Comparison of ENCODE assay signal across 8 cellular contexts in genomic region chr17:68232741-68233140, GRCh38. TPM values are rescaled to one million over a fixed set of nuclear protein-coding genes. Genes with fewer than 3 reads are reported as not detected.
A peak's percentile ranks its signal among the peaks of the same experiment; 100 is the strongest.
DNase-seq lines count a peak whose midpoint lies in the region; ATAC-seq, FAIRE-seq and TF ChIP-seq lines count a peak whose summit lies in the region.
"Not testable (repeated sequence)": the region's sequence is repeated elsewhere in the genome, so short reads cannot be mapped to it uniquely, and the experiment has no call there.

No MANE protein-coding gene starts in this region.

- H2AFZ ChIP-seq in mammary epithelial cell (ENCODE audit: low read depth, low read length): not testable (repeated sequence)

- peaks cover 72% of the 10 kb centered on the region for H3K4me1 Mint-ChIP-seq in activated B cell treated with CpG ODN at 0.5 μM for 24 hours

- BruUV-seq in mammary epithelial cell (replicated peaks; lab: Mats Ljungman, UMichigan): not testable (repeated sequence)

- H3K4me3 ChIP-seq in A549; mammary epithelial cell (replicated peaks in 1 of 3; ENCODE audit: insufficient read depth in 1 of 3, low read depth in 2 of 3, low read length in 3 of 3); esophagus squamous epithelium; sigmoid colon: not testable (repeated sequence)

- H3K9ac ChIP-seq in mammary epithelial cell (ENCODE audit: insufficient read depth, low read length): not testable (repeated sequence)

- POLR2A ChIA-PET in A549 (lab: Yijun Ruan, JAX): interaction anchor here (3.5 kb wide), 1 partner anchor 15 kb away, joined by 16 read pairs; the partner anchor contains the start of gene AMZ2
- POLR2A ChIA-PET in activated B cell treated with CpG ODN at 0.5 μM for 24 hours (lab: Charles Lee): interaction anchor here (1.1 to 8.4 kb wide), 6 partner anchors 8 to 32 kb away, joined by 3 to 285 read pairs (median 16); partner anchors contain the start of gene AMZ2

- not testable (repeated sequence) for H3K9me3 ChIP-seq in A549; mammary epithelial cell (replicated peaks; ENCODE audit: insufficient read depth, low read length); esophagus squamous epithelium; sigmoid colon

- in situ Hi-C loops in mammary epithelial cell (cut with MboI; ENCODE audit: low sequenced_read_pairs in 2 of 2): not testable (repeated sequence)

- H3K9me3 Mint-ChIP-seq in activated B cell treated with CpG ODN at 0.5 μM for 24 hours: not testable (repeated sequence)

- TF ChIP-seq POLR2A in A549 (IDR thresholded peaks at IDR 0.05; ENCODE audit: low read length); GM12891 (IDR thresholded peaks at IDR 0.05; ENCODE audit: low read depth, low read length); esophagus squamous epithelium (IDR thresholded peaks at IDR 0.05); sigmoid colon (IDR thresholded peaks at IDR 0.05): not testable (repeated sequence)

- H3K4me1 ChIP-seq in A549, sigmoid colon: not testable (repeated sequence)
- H3K4me1 ChIP-seq in mammary epithelial cell (ENCODE audit: insufficient read depth, low read length) (peaks cover 12% of the 10 kb centered on the region), esophagus squamous epithelium (peaks cover 0 to 45% (median 9%) of the 10 kb centered on the region in 3 donors)

- H3K79me2 ChIP-seq in mammary epithelial cell (ENCODE audit: insufficient read depth, low read length): not testable (repeated sequence)

- 43% methylated on average over 1 of the region's 1 CpG for WGBS in A549 (ENCODE audit: missing lambda C conversion rate)
- 100% methylated on average over 1 of the region's 1 CpG for WGBS in mammary epithelial cell (ENCODE audit: low coverage, missing lambda C conversion rate)
- 57 to 75% methylated on average over 1 of the region's 1 CpG for WGBS in esophagus squamous epithelium, 2 donors
- WGBS in sigmoid colon, 2 donors: 80 to 85% methylated on average over 1 of the region's 1 CpG

- peak in 1 of 2 experiments; percentile 31 for DNase-seq in A549 (ENCODE audit: low read depth in 1 of 2, low spot score in 1 of 2)
- DNase-seq in GM12891 (ENCODE audit: insufficient read length, low spot score); activated B cell treated with CpG ODN at 0.5 μM for 24 hours; esophagus squamous epithelium (lab: John Stamatoyannopoulos, UW): not testable (repeated sequence)
- DNase-seq in MV-4-11 (lab: John Stamatoyannopoulos, UW): peak; percentile 36
- peak; percentile 70 for DNase-seq in mammary epithelial cell
- DNase-seq in kidney tubule cell (ENCODE audit: low spot score): peak; percentile 42
- DNase-seq in sigmoid colon: peak; percentile 72

- not testable (repeated sequence) for TF ChIP-seq CTCF in A549 (IDR thresholded peaks at IDR 0.05); activated B cell treated with CpG ODN at 0.5 μM for 24 hours (IDR thresholded peaks at IDR 0.05); mammary epithelial cell (conservative IDR thresholded peaks at IDR 0.05 in 1 of 2, IDR thresholded peaks at IDR 0.05 in 1 of 2; ENCODE audit: extremely low read depth in 1 of 2, insufficient read depth in 1 of 2, low read depth in 1 of 2, low read length in 2 of 2); esophagus squamous epithelium (IDR thresholded peaks at IDR 0.05); sigmoid colon (IDR thresholded peaks at IDR 0.05)

- H3K4me2 ChIP-seq in A549; mammary epithelial cell (ENCODE audit: insufficient read depth, low read depth, low read length): not testable (repeated sequence)

- dilution Hi-C loops in mammary epithelial cell (cut with HindIII; ENCODE audit: low sequenced_read_pairs): not testable (repeated sequence)

- H3K27ac ChIP-seq in A549; mammary epithelial cell (ENCODE audit: insufficient read depth, low read depth, low read length): not testable (repeated sequence)
- H3K27ac ChIP-seq in esophagus squamous epithelium (peak overlapping the region; percentile 8 to 55 (median 42)), sigmoid colon (peak overlapping the region in 1 of 4 donors; percentile 41)

- peaks cover 19% of the 10 kb centered on the region for H3K36me3 Mint-ChIP-seq in activated B cell treated with CpG ODN at 0.5 μM for 24 hours (ENCODE audit: low read depth)

- not testable (repeated sequence) for TF ChIP-seq EP300 in A549 (IDR thresholded peaks at IDR 0.05); sigmoid colon (IDR thresholded peaks at IDR 0.05)

- not testable (repeated sequence) for TF ChIP-seq RAD21 in A549 (conservative IDR thresholded peaks at IDR 0.05 in 1 of 2, IDR thresholded peaks at IDR 0.05 in 1 of 2)

- not testable (repeated sequence) for H3K27me3 ChIP-seq in mammary epithelial cell (ENCODE audit: insufficient read depth, low read length); esophagus squamous epithelium; sigmoid colon

- H3K4me3 Mint-ChIP-seq in activated B cell treated with CpG ODN at 0.5 μM for 24 hours: not testable (repeated sequence)

- intact Hi-C loops in activated B cell treated with CpG ODN at 0.5 μM for 24 hours (cut with micrococcal nuclease); mammary epithelial cell (cut with micrococcal nuclease); esophagus squamous epithelium (cut with DNase I); sigmoid colon (cut with DNase I): not testable (repeated sequence)

- H3K27me3 Mint-ChIP-seq in activated B cell treated with CpG ODN at 0.5 μM for 24 hours: not testable (repeated sequence)

- FAIRE-seq in A549 (lab: Jason Lieb, UNC) (peak; percentile 54), GM12891 (lab: Jason Lieb, UNC) (peak; percentile 9)

- CTCF ChIA-PET in A549 (lab: Yijun Ruan, JAX): interaction anchor here (0.7 to 2.1 kb wide), 6 partner anchors 8 to 1818 kb away, joined by 3 to 9 read pairs (median 4); no protein-coding TSS in a partner anchor
- CTCF ChIA-PET in activated B cell treated with CpG ODN at 0.5 μM for 24 hours (lab: Charles Lee); mammary epithelial cell (lab: Charles Lee; ENCODE audit: low non-redundant PET): not testable (repeated sequence)

- not testable (repeated sequence) for H4K20me1 ChIP-seq in mammary epithelial cell (ENCODE audit: insufficient read depth, low read length)

- H3K27ac Mint-ChIP-seq in activated B cell treated with CpG ODN at 0.5 μM for 24 hours: peak overlapping the region; percentile 65

- H3K36me3 ChIP-seq in mammary epithelial cell (ENCODE audit: insufficient read depth, low read length); esophagus squamous epithelium; sigmoid colon: not testable (repeated sequence)

- peak; percentile 59 to 81; a peak in 5 of 6 replicates for ATAC-seq in A549
- not testable (repeated sequence) for ATAC-seq in activated B cell treated with CpG ODN at 0.5 μM for 24 hours (ENCODE audit: low read depth)

RNA-seq across cellular contexts. Expression of gene AMZ2, which starts 15.1 kb away (rescaled TPM):
- 186 and 201 TPM in 2 replicates for polyA plus RNA-seq in A549 (2011; rRNA removed)
- polyA plus RNA-seq in A549 (2012; cell fraction: cytosol; rRNA removed): 80.2 and 84.0 TPM in 2 replicates
- polyA plus RNA-seq in A549 (2012; cell fraction: nucleus; rRNA removed): 34.3 and 46.9 TPM in 2 replicates
- polyA plus RNA-seq in A549 (2017; fragmentation: RNase III; extraction: RNeasy Plus Mini Kit Qiagen cat#74134 plus additional on column Dnase treatment): 105 to 111 TPM (median 109 TPM) in 3 replicates
- polyA minus RNA-seq in A549 (2011; rRNA and poly(A)+ RNA removed): 42.1 and 44.1 TPM in 2 replicates
- polyA plus RNA-seq in GM12891 (2012; ENCODE audit: low read depth, missing spikeins): 84.6 TPM
- 42.1 and 55.4 TPM in 2 replicates for total RNA-seq in activated B cell treated with CpG ODN at 0.5 μM for 24 hours
- total RNA-seq in mammary epithelial cell: 100 to 1,000 TPM in 1 of 2 donors, 10 to 100 TPM in 1; 96.4 to 124 TPM
- polyA plus RNA-seq in mammary epithelial cell: 83.9 TPM
- 51.2 TPM for polyA minus RNA-seq in mammary epithelial cell
- 10 to 100 TPM; 13.7 to 47.7 (median 35.1) TPM for total RNA-seq in esophagus squamous epithelium
- total RNA-seq in sigmoid colon: 10 to 100 TPM; 55.9 to 80.1 (median 62.8) TPM
- 10 to 100 TPM; 30.8 to 34.7 (median 34.2) TPM for polyA plus RNA-seq in sigmoid colon

RNA-seq across cellular contexts. Expression of gene SLC16A6, which starts 58.2 kb away (rescaled TPM):
- polyA plus RNA-seq in A549 (2011; rRNA removed) (0.28 and 0.52 TPM in 2 replicates), A549 (2017; fragmentation: RNase III; extraction: RNeasy Plus Mini Kit Qiagen cat#74134 plus additional on column Dnase treatment) (0.08 to 0.33 TPM (median 0.17 TPM) in 3 replicates), mammary epithelial cell (not detected), sigmoid colon (1 to 10 TPM in 1 of 3 donors, under 1 TPM in 1, not detected in 1; 0.67 to 2.1 TPM)
- 0.17 and 0.19 TPM in 2 replicates for polyA plus RNA-seq in A549 (2012; cell fraction: cytosol; rRNA removed)
- polyA plus RNA-seq in A549 (2012; cell fraction: nucleus; rRNA removed): 0.10 and 0.15 TPM in 2 replicates
- 0.39 and 0.50 TPM in 2 replicates for polyA minus RNA-seq in A549 (2011; rRNA and poly(A)+ RNA removed)
- 1.7 TPM for polyA plus RNA-seq in GM12891 (2012; ENCODE audit: low read depth, missing spikeins)
- total RNA-seq in activated B cell treated with CpG ODN at 0.5 μM for 24 hours (10.2 and 11.0 TPM in 2 replicates), mammary epithelial cell (under 1 TPM in 1 of 2 donors, not detected in 1; 0.33 TPM), esophagus squamous epithelium (10 to 100 TPM in 3 of 4 donors, 1 to 10 TPM in 1; 9.2 to 20.9 (median 17.8) TPM), sigmoid colon (under 1 TPM in 1 of 4 donors, not detected in 3; 0.14 TPM)
- not detected for polyA minus RNA-seq in mammary epithelial cell

RNA-seq across cellular contexts. Expression of gene ARSG, which starts 58.6 kb away (rescaled TPM):
- polyA plus RNA-seq in A549 (2011; rRNA removed): 1.6 and 1.7 TPM in 2 replicates
- polyA plus RNA-seq in A549 (2012; cell fraction: cytosol; rRNA removed): 0.95 and 1.0 TPM in 2 replicates
- polyA plus RNA-seq in A549 (2012; cell fraction: nucleus; rRNA removed): 0.47 and 1.3 TPM in 2 replicates
- 0.32 to 0.60 TPM (median 0.57 TPM) in 3 replicates for polyA plus RNA-seq in A549 (2017; fragmentation: RNase III; extraction: RNeasy Plus Mini Kit Qiagen cat#74134 plus additional on column Dnase treatment)
- polyA minus RNA-seq in A549 (2011; rRNA and poly(A)+ RNA removed): 1.3 and 1.8 TPM in 2 replicates
- polyA plus RNA-seq in GM12891 (2012; ENCODE audit: low read depth, missing spikeins): 3.1 TPM
- total RNA-seq in activated B cell treated with CpG ODN at 0.5 μM for 24 hours: 15.5 and 19.6 TPM in 2 replicates
- 1 to 10 TPM in 1 of 2 donors, under 1 TPM in 1; 0.99 to 2.7 TPM for total RNA-seq in mammary epithelial cell
- 0.08 TPM for polyA plus RNA-seq in mammary epithelial cell
- polyA minus RNA-seq in mammary epithelial cell: not detected
- 1 to 10 TPM; 6.1 to 8.9 (median 7.0) TPM for total RNA-seq in esophagus squamous epithelium
- total RNA-seq in sigmoid colon: 1 to 10 TPM; 1.5 to 3.0 (median 2.0) TPM
- polyA plus RNA-seq in sigmoid colon: 1 to 10 TPM in 1 of 3 donors, under 1 TPM in 2; under 0.01 to 2.0 (median 0.69) TPM
